9 cellular contexts compared by ENCODE assay signal in genomic region chr19:15252398-15253018, GRCh38. TPM values are rescaled to one million over a fixed set of nuclear protein-coding genes. Genes with fewer than 3 reads are reported as not detected.
DNase-seq lines count a peak whose midpoint lies in the region; ATAC-seq, FAIRE-seq and TF ChIP-seq lines count a peak whose summit lies in the region.
"Had no signal": no experiment of that assay in that cellular context is flagged by ENCODE, and none has a peak within 500 bp of the region (broad histone marks: within the 10 kb centered on the region; RNA-seq: fewer than 3 reads in every experiment).

No MANE protein-coding gene starts in this region.

- no peaks in the 10 kb centered on the region for H3K9me3 ChIP-seq in duodenal mucosa (ENCODE audit: control insufficient read depth in 1 of 2, low read length in 2 of 2)

- ATAC-seq in GM18861 (IDR thresholded peaks at IDR 0.05; ENCODE audit: unreplicated experiment), result no peak

- peaks cover 38 to 43% of the 10 kb centered on the region in 2 donors for H3K4me1 ChIP-seq in duodenal mucosa (ENCODE audit: control insufficient read depth in 1 of 2, insufficient read depth in 2 of 2, low read length in 2 of 2)

- H3K36me3 ChIP-seq in duodenal mucosa (ENCODE audit: control insufficient read depth in 1 of 2, insufficient read depth in 2 of 2, low read length in 2 of 2), result peaks cover 65 to 93% of the 10 kb centered on the region in 2 donors

- TF ChIP-seq CTCF in CD14-positive monocyte (IDR thresholded peaks at IDR 0.05) (peak; percentile 37), LNCaP clone FGC (IDR thresholded peaks at IDR 0.05; ENCODE audit: control insufficient read depth, extremely low read depth, insufficient read depth) (peak; percentile 41)

- no peak overlapping the region for H3K9ac ChIP-seq in duodenal mucosa (ENCODE audit: low read depth in 1 of 2, low read length in 2 of 2)

- H3K9me3 Mint-ChIP-seq in CD14-positive monocyte, result peaks cover 0 to 2% (median 0%) of the 10 kb centered on the region in 7 donors
- H3K9me3 Mint-ChIP-seq: activated naive CD8-positive, alpha-beta T cell treated with anti-CD3 and anti-CD28 coated beads, Interleukin-2, amount 10 ng/mL, durations not matched to agents 7 days and 5 days had no signal

- no peaks in the 10 kb centered on the region for H3K4me1 Mint-ChIP-seq in CD14-positive monocyte
- H3K4me1 Mint-ChIP-seq: activated naive CD8-positive, alpha-beta T cell treated with anti-CD3 and anti-CD28 coated beads, Interleukin-2, amount 10 ng/mL, durations not matched to agents 7 days and 5 days had no signal

- peak overlapping the region in 4 of 7 donors; percentile 6 to 73 (median 62) for H3K27ac Mint-ChIP-seq in CD14-positive monocyte
- H3K27ac Mint-ChIP-seq: activated naive CD8-positive, alpha-beta T cell treated with anti-CD3 and anti-CD28 coated beads, Interleukin-2, amount 10 ng/mL, durations not matched to agents 7 days and 5 days had no signal

- H3K4me3 ChIP-seq in LNCaP clone FGC (ENCODE audit: low read depth, low read length) (no peak overlapping the region), duodenal mucosa (ENCODE audit: low read depth in 1 of 2, low read length in 2 of 2) (no peak overlapping the region)

- peaks cover 80 to 96% of the 10 kb centered on the region in 2 donors for H3K36me3 Mint-ChIP-seq in CD14-positive monocyte

- H3K4me3 Mint-ChIP-seq in CD14-positive monocyte, result no peak overlapping the region
- H3K4me3 Mint-ChIP-seq: activated naive CD8-positive, alpha-beta T cell treated with anti-CD3 and anti-CD28 coated beads, Interleukin-2, amount 10 ng/mL, durations not matched to agents 7 days and 5 days had no signal

- peak overlapping the region; percentile 65 for H3K27ac ChIP-seq in duodenal mucosa (ENCODE audit: low read depth, low read length)

- FAIRE-seq in urothelium cell line (lab: Jason Lieb, UNC), result no peak

- intact Hi-C loops in CD14-positive monocyte (cut with micrococcal nuclease), result loop anchor here (1.0 to 5.0 kb wide), 2 partner anchors 75 kb away; no protein-coding TSS in a partner anchor

- no peak for DNase-seq in CD14-positive monocyte (ENCODE audit: low spot score)
- no peak for DNase-seq in LNCaP clone FGC (ENCODE audit: low read depth)
- DNase-seq in nucleus accumbens (lab: John Stamatoyannopoulos, UW), result peak in 44 of 56 donors; percentile 4 to 76 (median 44)
- DNase-seq in SKM-1 (lab: John Stamatoyannopoulos, UW; ENCODE audit: unreplicated experiment), result no peak
- DNase-seq in GF-D8 (lab: John Stamatoyannopoulos, UW), result no peak
- no peak for DNase-seq in urothelium cell line (ENCODE audit: low spot score)
- DNase-seq: activated naive CD8-positive, alpha-beta T cell treated with anti-CD3 and anti-CD28 coated beads, Interleukin-2, amount 10 ng/mL, durations not matched to agents 7 days and 5 days had no signal

- no peaks in the 10 kb centered on the region for H3K27me3 Mint-ChIP-seq in CD14-positive monocyte (ENCODE audit: low read depth in 3 of 3)
- H3K27me3 Mint-ChIP-seq: activated naive CD8-positive, alpha-beta T cell treated with anti-CD3 and anti-CD28 coated beads, Interleukin-2, amount 10 ng/mL, durations not matched to agents 7 days and 5 days had no signal

- no peaks in the 10 kb centered on the region for H3K27me3 ChIP-seq in duodenal mucosa (ENCODE audit: control insufficient read depth in 1 of 2, insufficient read depth in 2 of 2, low read length in 2 of 2)

RNA-seq across cellular contexts. Expression of gene EPHX3, which starts 20.3 kb away (rescaled TPM):
- 1 to 10 TPM in 1 of 2 donors, under 1 TPM in 1; 0.23 to 1.5 TPM for polyA plus RNA-seq in CD14-positive monocyte

RNA-seq across cellular contexts. Expression of gene NOTCH3, which starts 51.7 kb away (rescaled TPM):
- under 1 TPM in 1 of 2 donors, not detected in 1; 0.05 TPM for polyA plus RNA-seq in CD14-positive monocyte

Comparison
In these comparisons a context has a peak if more than half of its experiments do, and no peak if none do; other contexts are left out.
1. DNase-seq: peak in nucleus accumbens (44 of 56); none in CD14-positive monocyte (single experiment), LNCaP clone FGC (single experiment), SKM-1 (single experiment), GF-D8 (single experiment) and urothelium cell line (single experiment).